Comparison of ENCODE assay signal across 1 cellular context in the genomic region with DNA sequence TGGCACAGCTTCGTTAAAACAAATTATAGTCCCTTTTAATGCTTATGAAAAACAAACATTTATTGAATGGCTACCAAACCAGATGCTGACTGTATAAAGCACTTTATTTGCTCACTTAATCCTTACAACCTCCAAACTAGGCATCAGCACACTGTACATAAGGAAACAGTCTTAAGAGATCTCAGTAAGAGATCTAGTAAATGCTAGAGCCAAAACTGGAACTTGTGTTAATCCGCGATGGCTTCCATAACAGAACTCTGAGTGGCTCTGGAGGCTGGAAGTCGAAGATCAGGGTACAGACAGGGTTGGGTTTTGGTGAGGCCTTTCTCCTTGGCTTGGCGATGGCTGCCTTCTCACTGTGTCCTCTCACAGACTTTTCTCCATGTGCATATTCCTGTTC.
A peak's percentile ranks its signal among the peaks of the same experiment; 100 is the strongest.
TF ChIP-seq lines count a peak whose summit lies in the region.

No MANE protein-coding gene starts in this region.

TF ChIP-seq in HEK293, 187 proteins besides CTCF, POLR2A, EP300 and RAD21 (continued from another document):
- TF ChIP-seq PRDM2 (tag by site-specific recombination; IDR thresholded peaks at IDR 0.05; ENCODE audit: borderline replicate concordance) (no peak), ZNF629 (tag by site-specific recombination; IDR thresholded peaks at IDR 0.05) (no peak), ZNF354C (tag by site-specific recombination; IDR thresholded peaks at IDR 0.05; ENCODE audit: borderline replicate concordance, low read depth) (no peak), ZNF221 (tag by site-specific recombination; IDR thresholded peaks at IDR 0.05; ENCODE audit: borderline replicate concordance) (no peak), ZNF580 (tag by site-specific recombination; IDR thresholded peaks at IDR 0.05) (no peak), ZNF391 (tag by site-specific recombination; IDR thresholded peaks at IDR 0.05; ENCODE audit: borderline replicate concordance, low read depth) (no peak), PRDM6 (tag by site-specific recombination; IDR thresholded peaks at IDR 0.05) (peak; percentile 55), HOXC10 (CRISPR knock-in tag; IDR thresholded peaks at IDR 0.05) (no peak), ZNF174 (tag by site-specific recombination; IDR thresholded peaks at IDR 0.05) (no peak), ZNF529 (tag by site-specific recombination; IDR thresholded peaks at IDR 0.05; ENCODE audit: insufficient replicate concordance) (no peak), ZNF280D (tag by site-specific recombination; IDR thresholded peaks at IDR 0.05) (no peak), ZNF658 (tag by site-specific recombination; IDR thresholded peaks at IDR 0.05) (no peak), PRDM1 (tag by site-specific recombination; IDR thresholded peaks at IDR 0.05) (no peak), BCL11A (tag by site-specific recombination; IDR thresholded peaks at IDR 0.05; ENCODE audit: low read depth) (no peak), ZBTB6 (tag by site-specific recombination; IDR thresholded peaks at IDR 0.05) (peak; percentile 80), ZNF211 (tag by site-specific recombination; IDR thresholded peaks at IDR 0.05; ENCODE audit: low read depth) (no peak), ZNF785 (tag by site-specific recombination; IDR thresholded peaks at IDR 0.05) (no peak), AEBP2 (tag by site-specific recombination; IDR thresholded peaks at IDR 0.05; ENCODE audit: borderline replicate concordance) (no peak), ZNF202 (tag by site-specific recombination; IDR thresholded peaks at IDR 0.05; ENCODE audit: borderline replicate concordance) (no peak), KLF10 (tag by site-specific recombination; IDR thresholded peaks at IDR 0.05) (no peak), ZNF626 (tag by site-specific recombination; IDR thresholded peaks at IDR 0.05) (no peak), ZNF664 (tag by site-specific recombination; IDR thresholded peaks at IDR 0.05) (no peak), ZNF473 (tag by site-specific recombination; IDR thresholded peaks at IDR 0.05) (no peak), SP2 (tag by site-specific recombination; IDR thresholded peaks at IDR 0.05) (no peak), ZNF701 (tag by site-specific recombination; IDR thresholded peaks at IDR 0.05) (no peak), ZSCAN16 (tag by site-specific recombination; IDR thresholded peaks at IDR 0.05) (no peak), ZBTB17 (tag by site-specific recombination; IDR thresholded peaks at IDR 0.05) (0 out of 2 replicates have a peak, but pooled peaks have one; percentile 10), ZNF624 (tag by site-specific recombination; IDR thresholded peaks at IDR 0.05) (no peak)
- TF ChIP-seq, protein P1, sequence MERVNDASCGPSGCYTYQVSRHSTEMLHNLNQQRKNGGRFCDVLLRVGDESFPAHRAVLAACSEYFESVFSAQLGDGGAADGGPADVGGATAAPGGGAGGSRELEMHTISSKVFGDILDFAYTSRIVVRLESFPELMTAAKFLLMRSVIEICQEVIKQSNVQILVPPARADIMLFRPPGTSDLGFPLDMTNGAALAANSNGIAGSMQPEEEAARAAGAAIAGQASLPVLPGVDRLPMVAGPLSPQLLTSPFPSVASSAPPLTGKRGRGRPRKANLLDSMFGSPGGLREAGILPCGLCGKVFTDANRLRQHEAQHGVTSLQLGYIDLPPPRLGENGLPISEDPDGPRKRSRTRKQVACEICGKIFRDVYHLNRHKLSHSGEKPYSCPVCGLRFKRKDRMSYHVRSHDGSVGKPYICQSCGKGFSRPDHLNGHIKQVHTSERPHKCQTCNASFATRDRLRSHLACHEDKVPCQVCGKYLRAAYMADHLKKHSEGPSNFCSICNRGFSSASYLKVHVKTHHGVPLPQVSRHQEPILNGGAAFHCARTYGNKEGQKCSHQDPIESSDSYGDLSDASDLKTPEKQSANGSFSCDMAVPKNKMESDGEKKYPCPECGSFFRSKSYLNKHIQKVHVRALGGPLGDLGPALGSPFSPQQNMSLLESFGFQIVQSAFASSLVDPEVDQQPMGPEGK (tag by site-specific recombination; IDR thresholded peaks at IDR 0.05): no peak
